In genomic region chr3:81816473-81817260, GRCh38 we compare ENCODE assay signal across 9 cellular contexts. TPM values are rescaled to one million over a fixed set of nuclear protein-coding genes. Genes with fewer than 3 reads are reported as not detected.
DNase-seq lines count a peak whose midpoint lies in the region; ATAC-seq, FAIRE-seq and TF ChIP-seq lines count a peak whose summit lies in the region.
"Had no signal": no experiment of that assay in that cellular context is flagged by ENCODE, and none has a peak within 500 bp of the region (broad histone marks: within the 10 kb centered on the region; RNA-seq: fewer than 3 reads in every experiment).

No MANE protein-coding gene starts in this region.

- H2AFZ ChIP-seq in Karpas-422 (ENCODE audit: low read length), result no peak overlapping the region

- no peak overlapping the region for H3K4me2 ChIP-seq in Karpas-422 (ENCODE audit: low read depth, low read length, poor library complexity, severe bottlenecking)

- H3K27ac ChIP-seq in dorsolateral prefrontal cortex, result peak overlapping the region in 1 of 59 donors; percentile 6
- H3K27ac ChIP-seq in breast epithelium, result no peak overlapping the region
- no peak overlapping the region for H3K27ac ChIP-seq in Karpas-422 (ENCODE audit: low read length)
- H3K27ac ChIP-seq: HL-60 had no signal

- H3K27me3 ChIP-seq in dorsolateral prefrontal cortex, result no peaks in the 10 kb centered on the region
- H3K27me3 ChIP-seq in breast epithelium, result no peaks in the 10 kb centered on the region
- no peaks in the 10 kb centered on the region for H3K27me3 ChIP-seq in Karpas-422 (ENCODE audit: low read length)

- H3K36me3 ChIP-seq in breast epithelium (no peaks in the 10 kb centered on the region), Karpas-422 (ENCODE audit: insufficient read depth, low read length) (no peaks in the 10 kb centered on the region)

- TF ChIP-seq CTCF in dorsolateral prefrontal cortex (IDR thresholded peaks at IDR 0.05 in 54 of 56, conservative IDR thresholded peaks at IDR 0.05 in 2 of 56; ENCODE audit: low read depth in 1 of 56, partially characterized antibody in 56 of 56), result no peak
- no peak for TF ChIP-seq CTCF in breast epithelium (IDR thresholded peaks at IDR 0.05)

- no peak for DNase-seq in GM12892 (ENCODE audit: insufficient read length)
- DNase-seq in HT1080 (ENCODE audit: low read depth), result peak; percentile 2
- DNase-seq in left kidney (ENCODE audit: low read depth, low spot score), result peak; percentile 94
- DNase-seq in epidermal melanocyte (ENCODE audit: insufficient read length, low spot score), result no peak
- DNase-seq in dorsolateral prefrontal cortex, result no peak
- DNase-seq in breast epithelium (ENCODE audit: low spot score in 2 of 2), result no peak
- no peak for DNase-seq in Karpas-422

- no peaks in the 10 kb centered on the region for H3K79me2 ChIP-seq in Karpas-422 (ENCODE audit: low read length)

- peak; percentile 99 for ATAC-seq in GM21528 (IDR thresholded peaks at IDR 0.05; ENCODE audit: low FRiP score, unreplicated experiment)

- FAIRE-seq in GM12892 (lab: Jason Lieb, UNC), result peak; percentile 85

- H3K9me2 ChIP-seq in Karpas-422 (replicated peaks; ENCODE audit: insufficient read depth, low read length), result no peaks in the 10 kb centered on the region

- intact Hi-C loops in dorsolateral prefrontal cortex (cut with DNase I), result no loop called here
- intact Hi-C loops in breast epithelium (cut with DNase I; ENCODE audit: low total_unique reads), result no loop called here

- H4K20me1 ChIP-seq in Karpas-422 (ENCODE audit: insufficient read depth, low read depth, low read length), result no peaks in the 10 kb centered on the region

- TF ChIP-seq POLR2A in GM12892 (IDR thresholded peaks at IDR 0.05; ENCODE audit: low read depth, low read length), result no peak
- TF ChIP-seq POLR2A in breast epithelium (IDR thresholded peaks at IDR 0.05), result no peak

- H3K9me3 ChIP-seq in breast epithelium, result peaks cover 0 to 5% of the 10 kb centered on the region in 2 donors
- no peaks in the 10 kb centered on the region for H3K9me3 ChIP-seq in Karpas-422 (ENCODE audit: low read length)

- no peak overlapping the region for H3K9ac ChIP-seq in Karpas-422 (ENCODE audit: low read length)

- peak overlapping the region in 1 of 59 donors; percentile 16 for H3K4me3 ChIP-seq in dorsolateral prefrontal cortex
- H3K4me3 ChIP-seq in breast epithelium, result no peak overlapping the region
- no peak overlapping the region for H3K4me3 ChIP-seq in Karpas-422 (ENCODE audit: low read length)

- H3K4me1 ChIP-seq in breast epithelium, result no peaks in the 10 kb centered on the region
- no peaks in the 10 kb centered on the region for H3K4me1 ChIP-seq in Karpas-422 (ENCODE audit: low read length)

RNA-seq across cellular contexts. Expression of gene GBE1, which starts 55.2 kb away (rescaled TPM):
- 145 TPM for polyA plus RNA-seq in GM12892 (2012; ENCODE audit: missing spikeins)
- total RNA-seq in HT1080 (2014; rRNA removed; shearing (Covaris generic)), result 31.3 and 35.1 TPM in 2 replicates
- polyA plus RNA-seq in HT1080 (2015; cell fraction: cytosol; rRNA removed), result 46.5 and 55.8 TPM in 2 replicates
- polyA plus RNA-seq in HT1080 (2015; cell fraction: nucleus; rRNA removed), result 66.3 and 81.4 TPM in 2 replicates
- 10 to 100 TPM in 114 of 120 experiments, 1 to 10 TPM in 6; 8.8 to 26.0 (median 14.3) TPM for total RNA-seq in dorsolateral prefrontal cortex
- total RNA-seq in breast epithelium, result 100 to 1,000 TPM in 1 of 3 donors, 10 to 100 TPM in 2; 34.4 to 148 (median 49.8) TPM
- 71.5 and 134 TPM in 2 replicates for total RNA-seq in Karpas-422 (2014; rRNA removed; shearing (Covaris generic); ENCODE audit: low replicate concordance)

Comparison
In these comparisons a context has a peak if more than half of its experiments do, and no peak if none do; other contexts are left out.
1. DNase-seq: peak in HT1080 (single experiment) and left kidney (single experiment); none in GM12892 (single experiment), epidermal melanocyte (single experiment), dorsolateral prefrontal cortex (0 of 10), breast epithelium (0 of 2) and Karpas-422 (single experiment).